1 cellular context compared by ENCODE assay signal in genomic region chr1:231050932-231051331, GRCh38. TPM values are rescaled to one million over a fixed set of nuclear protein-coding genes. Genes with fewer than 3 reads are reported as not detected.
DNase-seq lines count a peak whose midpoint lies in the region; ATAC-seq, FAIRE-seq and TF ChIP-seq lines count a peak whose summit lies in the region.
"Not testable (repeated sequence)": the region's sequence is repeated elsewhere in the genome, so short reads cannot be mapped to it uniquely, and the experiment has no call there.

No MANE protein-coding gene starts in this region.

- not testable (repeated sequence) for H3K9me1 ChIP-seq in K562 (ENCODE audit: control insufficient read depth, insufficient read depth, low read length)

- H3K27me3 ChIP-seq in K562 (ENCODE audit: control insufficient read depth in 2 of 2, insufficient read depth in 2 of 2, low read length in 2 of 2) = not testable (repeated sequence)

- TF ChIP-seq EP300 in K562 (IDR thresholded peaks at IDR 0.05; ENCODE audit: low read length) = not testable (repeated sequence)

- intact Hi-C loops in K562 (cut with micrococcal nuclease) = not testable (repeated sequence)

- H3K4me3 ChIP-seq in K562 = not testable (repeated sequence)

- CTCF ChIA-PET in K562 (lab: Yijun Ruan, JAX; ENCODE audit: low intra/inter-chr PET ratio) = interaction anchor here (0.6 kb wide), 1 partner anchor 812 kb away, joined by 5 read pairs; no protein-coding TSS in a partner anchor

- in situ Hi-C loops in K562 (cut with MboI) = not testable (repeated sequence)

- H3K4me2 ChIP-seq in K562 (ENCODE audit: insufficient read depth, low read length) = not testable (repeated sequence)

- not testable (repeated sequence) for DNase-seq in K562 (ENCODE audit: extremely low read depth in 1 of 4, low spot score in 3 of 4)

- H4K20me1 ChIP-seq in K562 (replicated peaks; ENCODE audit: control insufficient read depth, insufficient read depth, low read length) = not testable (repeated sequence)

- peaks cover 11 to 50% of the 10 kb centered on the region in 2 experiments for H3K4me1 ChIP-seq in K562 (replicated peaks in 1 of 2; ENCODE audit: control insufficient read depth in 2 of 2, insufficient read depth in 2 of 2, low read length in 2 of 2)

- BruUV-seq in K562 (replicated peaks; lab: Mats Ljungman, UMichigan) = not testable (repeated sequence)

- not testable (repeated sequence) for FAIRE-seq in K562 (lab: Jason Lieb, UNC)

- not testable (repeated sequence) for H3K9ac ChIP-seq in K562 (ENCODE audit: insufficient read depth in 1 of 2, low read depth in 2 of 2, low read length in 2 of 2)

- ATAC-seq in K562 = not testable (repeated sequence)

- H3K36me3 ChIP-seq in K562 (ENCODE audit: control insufficient read depth, insufficient read depth, low read length) = not testable (repeated sequence)

- not testable (repeated sequence) for H3K9me3 ChIP-seq in K562 (replicated peaks; ENCODE audit: control insufficient read depth, insufficient read depth, low read depth, low read length)

- H2AFZ ChIP-seq in K562 (ENCODE audit: low read depth, low read length) = peak overlapping the region; percentile 49

- TF ChIP-seq RAD21 in K562 (CRISPR knock-in tag; conservative IDR thresholded peaks at IDR 0.05 in 1 of 2, IDR thresholded peaks at IDR 0.05 in 1 of 2) = not testable (repeated sequence)

- not testable (repeated sequence) for TF ChIP-seq CTCF in K562 (IDR thresholded peaks at IDR 0.05 in 2 of 3, conservative IDR thresholded peaks at IDR 0.05 in 1 of 3; ENCODE audit: insufficient read depth in 2 of 3, low read depth in 1 of 3, low read length in 3 of 3)

- not testable (repeated sequence) for H3K79me2 ChIP-seq in K562 (ENCODE audit: control insufficient read depth, insufficient read depth, low read length)

- POLR2A ChIA-PET in K562 (lab: Yijun Ruan, JAX) = interaction anchor here (1.5 kb wide), 1 partner anchor 13 kb away, joined by 9 read pairs; no protein-coding TSS in a partner anchor

- TF ChIP-seq POLR2A in K562 (conservative IDR thresholded peaks at IDR 0.05) = not testable (repeated sequence)

- H3K27ac ChIP-seq in K562 (ENCODE audit: extremely low read depth, low read depth, low read length) = not testable (repeated sequence)

- 83% methylated on average over 9 of the region's 9 CpGs for WGBS in K562 (ENCODE audit: insufficient coverage, low coverage, missing lambda C conversion rate)

TF ChIP-seq in K562, 482 proteins besides CTCF, POLR2A, EP300 and RAD21:
- peak; percentile 33; the same call in 1 of the 2 replicates for TF ChIP-seq CXXC5 (CRISPR knock-in tag; IDR thresholded peaks at IDR 0.05)
- peak; percentile 62 for TF ChIP-seq ZNF311 (CRISPR knock-in tag; IDR thresholded peaks at IDR 0.05)
- 0 out of 2 replicates have a peak, but pooled peaks have one; percentile 28 for TF ChIP-seq SMAD4 (CRISPR knock-in tag; conservative IDR thresholded peaks at IDR 0.05)
- TF ChIP-seq, protein P1, sequence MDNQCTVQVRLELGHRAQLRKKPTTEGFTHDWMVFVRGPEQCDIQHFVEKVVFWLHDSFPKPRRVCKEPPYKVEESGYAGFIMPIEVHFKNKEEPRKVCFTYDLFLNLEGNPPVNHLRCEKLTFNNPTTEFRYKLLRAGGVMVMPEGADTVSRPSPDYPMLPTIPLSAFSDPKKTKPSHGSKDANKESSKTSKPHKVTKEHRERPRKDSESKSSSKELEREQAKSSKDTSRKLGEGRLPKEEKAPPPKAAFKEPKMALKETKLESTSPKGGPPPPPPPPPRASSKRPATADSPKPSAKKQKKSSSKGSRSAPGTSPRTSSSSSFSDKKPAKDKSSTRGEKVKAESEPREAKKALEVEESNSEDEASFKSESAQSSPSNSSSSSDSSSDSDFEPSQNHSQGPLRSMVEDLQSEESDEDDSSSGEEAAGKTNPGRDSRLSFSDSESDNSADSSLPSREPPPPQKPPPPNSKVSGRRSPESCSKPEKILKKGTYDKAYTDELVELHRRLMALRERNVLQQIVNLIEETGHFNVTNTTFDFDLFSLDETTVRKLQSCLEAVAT (IDR thresholded peaks at IDR 0.05) = peak in 1 of 2 experiments; percentile 39; a peak in 1 of 4 replicates
- TF ChIP-seq HDAC8 (tag; IDR thresholded peaks at IDR 0.05) = 0 out of 2 replicates have a peak, but pooled peaks have one; percentile 43
- TF ChIP-seq ZNF175 (CRISPR knock-in tag; IDR thresholded peaks at IDR 0.05; ENCODE audit: low read depth) = 0 out of 2 replicates have a peak, but pooled peaks have one; percentile 31
- TF ChIP-seq DMBX1 (CRISPR knock-in tag; IDR thresholded peaks at IDR 0.05; ENCODE audit: borderline replicate concordance) = peak; percentile 86; the same call in 1 of the 2 replicates
- TF ChIP-seq ZBTB17 (CRISPR knock-in tag; IDR thresholded peaks at IDR 0.05) = 0 out of 2 replicates have a peak, but pooled peaks have one; percentile 15
- 0 out of 2 replicates have a peak, but pooled peaks have one; percentile 4 for TF ChIP-seq L3MBTL2 (IDR thresholded peaks at IDR 0.05)

RNA-seq across cellular contexts. Expression of gene FAM89A, which starts 10.9 kb away (rescaled TPM):
- 18.2 and 25.0 TPM in 2 replicates for total RNA-seq in K562 (2011; cell fraction: chromatin; rRNA removed; ENCODE audit: low replicate concordance)
- total RNA-seq in K562 (2011; cell fraction: nucleolus; rRNA removed) = 12.5 and 13.6 TPM in 2 replicates
- 18.5 and 25.7 TPM in 2 replicates for total RNA-seq in K562 (2011; cell fraction: nucleoplasm; rRNA removed)
- 66.2 TPM in 2 replicates for total RNA-seq in K562 (2014; rRNA removed)
- 43.3 and 43.5 TPM in 2 replicates for total RNA-seq in K562 (2014; rRNA removed; fragmentation: Illumina TruSeq; extraction: Trizol)
- total RNA-seq in K562 (2015; rRNA removed; fragmentation: Illumina TruSeq; extraction: Trizol) = 25.1 and 29.3 TPM in 2 replicates
- 56.5 and 56.9 TPM in 2 replicates for total RNA-seq in K562 (2021)
- 25.6 and 45.4 TPM in 2 replicates for polyA plus RNA-seq in K562 (2011; rRNA removed)
- 26.9 and 37.2 TPM in 2 replicates for polyA plus RNA-seq in K562 (2011; cell fraction: cytosol; rRNA removed)
- polyA plus RNA-seq in K562 (2011; cell fraction: nucleus; rRNA removed) = 11.3 and 14.9 TPM in 2 replicates
- polyA plus RNA-seq in K562 (2012) = 41.1 and 110 TPM in 2 replicates
- 41.0 and 42.1 TPM in 2 replicates for polyA plus RNA-seq in K562 (2014; fragmentation: Illumina TruSeq; extraction: Trizol)
- polyA plus RNA-seq in K562 (2014; fragmentation: Nextera tagmentation; extraction: Ambion mirVana) = 10 to 100 TPM in 1 of 2 experiments, 1 to 10 TPM in 1; 8.7 to 13.3 TPM
- 54.5 and 56.0 TPM in 2 replicates for polyA plus RNA-seq in K562 (2014; rRNA removed)
- polyA minus RNA-seq in K562 (2011; rRNA and poly(A)+ RNA removed) = 21.1 and 30.9 TPM in 2 replicates
- polyA minus RNA-seq in K562 (2011; cell fraction: cytosol; rRNA and poly(A)+ RNA removed) = 6.7 and 15.0 TPM in 2 replicates
- polyA minus RNA-seq in K562 (2011; cell fraction: nucleus; rRNA and poly(A)+ RNA removed) = 8.4 and 9.6 TPM in 2 replicates
